21 cellular contexts compared by ENCODE assay signal in genomic region chr2:6926071-6926732, GRCh38. TPM values are rescaled to one million over a fixed set of nuclear protein-coding genes. Genes with fewer than 3 reads are reported as not detected.
A peak's percentile ranks its signal among the peaks of the same experiment; 100 is the strongest.
DNase-seq lines count a peak whose midpoint lies in the region; ATAC-seq and TF ChIP-seq lines count a peak whose summit lies in the region.
"Had no signal": no experiment of that assay in that cellular context is flagged by ENCODE, and none has a peak within 500 bp of the region (broad histone marks: within the 10 kb centered on the region; RNA-seq: fewer than 3 reads in every experiment).

No MANE protein-coding gene starts in this region.

- BruUV-seq in Calu3 (replicated peaks; lab: Mats Ljungman, UMichigan): no TSS peak

- peak overlapping the region in 58 of 59 donors; percentile 0 to 95 (median 80) for H3K27ac ChIP-seq in dorsolateral prefrontal cortex
- H3K27ac ChIP-seq in temporal lobe (ENCODE audit: low read depth, low read length): peak overlapping the region; percentile 87
- H3K27ac ChIP-seq: SJSA1, upper lobe of right lung had no signal

- no peak overlapping the region for H3K27ac Mint-ChIP-seq in activated CD8-positive, alpha-beta memory T cell treated with anti-CD3 and anti-CD28 coated beads, Interleukin-2, amount 10 ng/mL, durations not matched to agents 7 days and 5 days
- H3K27ac Mint-ChIP-seq in nephron (peak overlapping the region; percentile 32 to 83 (median 66)), Calu3 (ENCODE audit: unreplicated experiment) (no peak overlapping the region), chondrocyte (ENCODE audit: unreplicated experiment) (no peak overlapping the region)
- H3K27ac Mint-ChIP-seq: B cell had no signal

- ATAC-seq in activated CD8-positive, alpha-beta memory T cell treated with anti-CD3 and anti-CD28 coated beads, Interleukin-2, amount 10 ng/mL, durations not matched to agents 7 days and 5 days: no peak
- ATAC-seq: upper lobe of right lung had no signal

- peaks cover 36% of the 10 kb centered on the region for H3K36me3 Mint-ChIP-seq in activated CD8-positive, alpha-beta memory T cell treated with anti-CD3 and anti-CD28 coated beads, Interleukin-2, amount 10 ng/mL, durations not matched to agents 7 days and 5 days
- peaks cover 8% of the 10 kb centered on the region for H3K36me3 Mint-ChIP-seq in nephron (ENCODE audit: low read depth)
- H3K36me3 Mint-ChIP-seq in Calu3 (ENCODE audit: insufficient read depth, unreplicated experiment): peaks cover 5% of the 10 kb centered on the region
- no peaks in the 10 kb centered on the region for H3K36me3 Mint-ChIP-seq in chondrocyte (ENCODE audit: low read depth)

- H3K4me1 Mint-ChIP-seq in activated CD8-positive, alpha-beta memory T cell treated with anti-CD3 and anti-CD28 coated beads, Interleukin-2, amount 10 ng/mL, durations not matched to agents 7 days and 5 days: peaks cover 21% of the 10 kb centered on the region
- H3K4me1 Mint-ChIP-seq in nephron (peaks cover 79% of the 10 kb centered on the region), Calu3 (ENCODE audit: low read depth, unreplicated experiment) (peaks cover 36% of the 10 kb centered on the region), chondrocyte (ENCODE audit: low read depth) (peaks cover 23% of the 10 kb centered on the region)

- peak; percentile 36 for DNase-seq in activated CD8-positive, alpha-beta memory T cell treated with anti-CD3 and anti-CD28 coated beads, Interleukin-2, amount 50 U/mL, for 48 hours
- DNase-seq in activated CD8-positive, alpha-beta memory T cell treated with anti-CD3 and anti-CD28 coated beads, Interleukin-2, amount 10 ng/mL, durations not matched to agents 7 days and 5 days: no peak
- DNase-seq in dorsolateral prefrontal cortex (no peak), Calu3 (no peak), 8988T (no peak), chondrocyte (ENCODE audit: low spot score) (no peak)
- DNase-seq: activated CD4-positive, CD25-positive, alpha-beta regulatory T cell treated with anti-CD3 and anti-CD28 coated beads, Interleukin-2, amount 50 U/mL, for 72 hours; activated naive CD4-positive, alpha-beta T cell treated with Interleukin-2 at 50 U/mL for 16 hours; aorta; central memory CD4-positive, alpha-beta T cell; HCEC 1CT; left cardiac atrium; naive B cell; NCI-H1694; NCI-H526; T-helper 1 cell; upper lobe of right lung had no signal

- H3K4me3 ChIP-seq in dorsolateral prefrontal cortex: peak overlapping the region in 28 of 59 donors; percentile 0 to 44 (median 22)
- H3K4me3 ChIP-seq: SJSA1, upper lobe of right lung had no signal

- peaks cover 5% of the 10 kb centered on the region for H3K9me3 Mint-ChIP-seq in activated CD8-positive, alpha-beta memory T cell treated with anti-CD3 and anti-CD28 coated beads, Interleukin-2, amount 10 ng/mL, durations not matched to agents 7 days and 5 days (ENCODE audit: low read depth)
- H3K9me3 Mint-ChIP-seq in nephron (no peaks in the 10 kb centered on the region), Calu3 (ENCODE audit: low read depth, unreplicated experiment) (no peaks in the 10 kb centered on the region), chondrocyte (ENCODE audit: low read depth) (no peaks in the 10 kb centered on the region)
- H3K9me3 Mint-ChIP-seq: naive B cell had no signal

- no peaks in the 10 kb centered on the region for H3K27me3 Mint-ChIP-seq in activated CD8-positive, alpha-beta memory T cell treated with anti-CD3 and anti-CD28 coated beads, Interleukin-2, amount 10 ng/mL, durations not matched to agents 7 days and 5 days
- H3K27me3 Mint-ChIP-seq in nephron (ENCODE audit: low read depth) (no peaks in the 10 kb centered on the region), Calu3 (ENCODE audit: unreplicated experiment) (no peaks in the 10 kb centered on the region), chondrocyte (ENCODE audit: low read depth) (no peaks in the 10 kb centered on the region)
- H3K27me3 Mint-ChIP-seq: B cell had no signal

- CTCF ChIA-PET in activated CD8-positive, alpha-beta memory T cell treated with anti-CD3 and anti-CD28 coated beads, Interleukin-2, amount 10 ng/mL, durations not matched to agents 7 days and 5 days (lab: Charles Lee): no interaction called here
- CTCF ChIA-PET in Calu3 (lab: Charles Lee): no interaction called here

- H3K4me3 Mint-ChIP-seq in activated CD8-positive, alpha-beta memory T cell treated with anti-CD3 and anti-CD28 coated beads, Interleukin-2, amount 10 ng/mL, durations not matched to agents 7 days and 5 days: no peak overlapping the region
- H3K4me3 Mint-ChIP-seq in nephron (peak overlapping the region in 1 of 3 experiments; percentile 37), Calu3 (ENCODE audit: low read depth, unreplicated experiment) (no peak overlapping the region), chondrocyte (ENCODE audit: unreplicated experiment) (no peak overlapping the region)
- H3K4me3 Mint-ChIP-seq: B cell had no signal

- intact Hi-C loops in dorsolateral prefrontal cortex (cut with DNase I) (no loop called here), Calu3 (cut with micrococcal nuclease; ENCODE audit: unreplicated experiment) (no loop called here)

- no peaks in the 10 kb centered on the region for H3K27me3 ChIP-seq in dorsolateral prefrontal cortex
- H3K27me3 ChIP-seq: SJSA1, upper lobe of right lung had no signal

- TF ChIP-seq CTCF in dorsolateral prefrontal cortex (IDR thresholded peaks at IDR 0.05 in 54 of 56, conservative IDR thresholded peaks at IDR 0.05 in 2 of 56; ENCODE audit: low read depth in 1 of 56, partially characterized antibody in 56 of 56): no peak
- no peak for TF ChIP-seq CTCF in nephron (IDR thresholded peaks at IDR 0.05; ENCODE audit: unreplicated experiment in 3 of 3)
- no peak for TF ChIP-seq CTCF in Calu3 (IDR thresholded peaks at IDR 0.05; ENCODE audit: unreplicated experiment)
- TF ChIP-seq CTCF in chondrocyte (IDR thresholded peaks at IDR 0.05): no peak

RNA-seq across cellular contexts. Expression of gene RNF144A, which starts 9.0 kb away (rescaled TPM):
- total RNA-seq in activated CD8-positive, alpha-beta memory T cell treated with anti-CD3 and anti-CD28 coated beads, Interleukin-2, amount 10 ng/mL, durations not matched to agents 7 days and 5 days: 10 to 100 TPM; 20.0 to 35.5 TPM
- total RNA-seq in dorsolateral prefrontal cortex: 100 to 1,000 TPM in 23 of 120 experiments, 10 to 100 TPM in 97; 49.5 to 144 (median 83.6) TPM
- 36.9 TPM for total RNA-seq in temporal lobe
- total RNA-seq in Calu3 (2022): 13.7 and 15.4 TPM in 2 replicates
- 7.2 to 10.9 TPM (median 9.5 TPM) in 3 replicates for total RNA-seq in chondrocyte

RNA-seq across cellular contexts. Expression of gene RSAD2, which starts 48.6 kb away (rescaled TPM):
- 100 to 1,000 TPM in 1 of 2 experiments, 10 to 100 TPM in 1; 83.0 to 183 TPM for total RNA-seq in activated CD8-positive, alpha-beta memory T cell treated with anti-CD3 and anti-CD28 coated beads, Interleukin-2, amount 10 ng/mL, durations not matched to agents 7 days and 5 days
- total RNA-seq in dorsolateral prefrontal cortex: 10 to 100 TPM in 27 of 120 experiments, 1 to 10 TPM in 93; 2.4 to 51.2 (median 7.7) TPM
- total RNA-seq in temporal lobe: 2.0 TPM
- 37.2 and 137 TPM in 2 replicates for total RNA-seq in Calu3 (2022)
- 0.12 to 0.22 TPM in 2 of 3 replicates, not detected in the other for total RNA-seq in chondrocyte
- total RNA-seq: SJSA1 had no signal

Comparison
In these comparisons a context has a peak if more than half of its experiments do, and no peak if none do; other contexts are left out.
1. H3K27ac Mint-ChIP-seq: peak in nephron (3 of 3); none in activated CD8-positive, alpha-beta memory T cell treated with anti-CD3 and anti-CD28 coated beads, Interleukin-2, amount 10 ng/mL, durations not matched to agents 7 days and 5 days (single experiment), Calu3 (single experiment) and chondrocyte (single experiment).